Comparison of ENCODE assay signal across 1 cellular context in the genomic region with DNA sequence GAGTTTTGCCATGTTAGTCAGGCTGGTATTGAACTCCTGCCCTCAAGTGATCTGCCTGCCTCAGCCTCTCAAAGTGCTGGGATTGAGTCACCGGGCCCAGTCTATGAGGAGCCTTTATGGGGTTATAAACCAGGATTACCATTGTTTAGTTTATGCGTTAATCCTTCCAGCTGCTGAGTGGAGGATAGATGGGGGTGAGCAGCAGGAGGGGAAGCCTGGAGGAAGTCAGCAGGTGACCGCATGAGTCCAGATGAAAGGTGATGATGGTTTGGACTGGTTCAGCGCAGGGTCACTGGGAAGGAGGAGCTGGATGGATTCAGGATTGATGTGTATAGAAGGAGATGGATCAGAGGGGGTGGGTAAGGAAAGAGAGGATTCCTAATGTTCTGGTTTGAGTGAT.
TF ChIP-seq lines count a peak whose summit lies in the region.

No MANE protein-coding gene starts in this region.

TF ChIP-seq in HEK293, 187 proteins besides CTCF, POLR2A, EP300 and RAD21 (continued from another document):
- TF ChIP-seq AEBP2 (tag by site-specific recombination; IDR thresholded peaks at IDR 0.05; ENCODE audit: borderline replicate concordance): 0 out of 2 replicates have a peak, but pooled peaks have one; percentile 2
- 0 out of 2 replicates have a peak, but pooled peaks have one; percentile 28 for TF ChIP-seq ZNF596 (tag by site-specific recombination; IDR thresholded peaks at IDR 0.05)
- peak; percentile 91 for TF ChIP-seq ZNF629 (tag by site-specific recombination; IDR thresholded peaks at IDR 0.05)
- TF ChIP-seq, protein P1, sequence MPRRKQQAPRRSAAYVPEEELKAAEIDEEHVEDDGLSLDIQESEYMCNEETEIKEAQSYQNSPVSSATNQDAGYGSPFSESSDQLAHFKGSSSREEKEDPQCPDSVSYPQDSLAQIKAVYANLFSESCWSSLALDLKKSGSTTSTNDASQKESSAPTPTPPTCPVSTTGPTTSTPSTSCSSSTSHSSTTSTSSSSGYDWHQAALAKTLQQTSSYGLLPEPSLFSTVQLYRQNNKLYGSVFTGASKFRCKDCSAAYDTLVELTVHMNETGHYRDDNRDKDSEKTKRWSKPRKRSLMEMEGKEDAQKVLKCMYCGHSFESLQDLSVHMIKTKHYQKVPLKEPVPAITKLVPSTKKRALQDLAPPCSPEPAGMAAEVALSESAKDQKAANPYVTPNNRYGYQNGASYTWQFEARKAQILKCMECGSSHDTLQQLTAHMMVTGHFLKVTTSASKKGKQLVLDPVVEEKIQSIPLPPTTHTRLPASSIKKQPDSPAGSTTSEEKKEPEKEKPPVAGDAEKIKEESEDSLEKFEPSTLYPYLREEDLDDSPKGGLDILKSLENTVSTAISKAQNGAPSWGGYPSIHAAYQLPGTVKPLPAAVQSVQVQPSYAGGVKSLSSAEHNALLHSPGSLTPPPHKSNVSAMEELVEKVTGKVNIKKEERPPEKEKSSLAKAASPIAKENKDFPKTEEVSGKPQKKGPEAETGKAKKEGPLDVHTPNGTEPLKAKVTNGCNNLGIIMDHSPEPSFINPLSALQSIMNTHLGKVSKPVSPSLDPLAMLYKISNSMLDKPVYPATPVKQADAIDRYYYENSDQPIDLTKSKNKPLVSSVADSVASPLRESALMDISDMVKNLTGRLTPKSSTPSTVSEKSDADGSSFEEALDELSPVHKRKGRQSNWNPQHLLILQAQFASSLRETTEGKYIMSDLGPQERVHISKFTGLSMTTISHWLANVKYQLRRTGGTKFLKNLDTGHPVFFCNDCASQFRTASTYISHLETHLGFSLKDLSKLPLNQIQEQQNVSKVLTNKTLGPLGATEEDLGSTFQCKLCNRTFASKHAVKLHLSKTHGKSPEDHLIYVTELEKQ (tag by site-specific recombination; IDR thresholded peaks at IDR 0.05; ENCODE audit: borderline replicate concordance): peak; percentile 81; the same call in 1 of the 2 replicates
- TF ChIP-seq INSM2 (tag by site-specific recombination; IDR thresholded peaks at IDR 0.05): peak; percentile 91
- TF ChIP-seq, protein P2, sequence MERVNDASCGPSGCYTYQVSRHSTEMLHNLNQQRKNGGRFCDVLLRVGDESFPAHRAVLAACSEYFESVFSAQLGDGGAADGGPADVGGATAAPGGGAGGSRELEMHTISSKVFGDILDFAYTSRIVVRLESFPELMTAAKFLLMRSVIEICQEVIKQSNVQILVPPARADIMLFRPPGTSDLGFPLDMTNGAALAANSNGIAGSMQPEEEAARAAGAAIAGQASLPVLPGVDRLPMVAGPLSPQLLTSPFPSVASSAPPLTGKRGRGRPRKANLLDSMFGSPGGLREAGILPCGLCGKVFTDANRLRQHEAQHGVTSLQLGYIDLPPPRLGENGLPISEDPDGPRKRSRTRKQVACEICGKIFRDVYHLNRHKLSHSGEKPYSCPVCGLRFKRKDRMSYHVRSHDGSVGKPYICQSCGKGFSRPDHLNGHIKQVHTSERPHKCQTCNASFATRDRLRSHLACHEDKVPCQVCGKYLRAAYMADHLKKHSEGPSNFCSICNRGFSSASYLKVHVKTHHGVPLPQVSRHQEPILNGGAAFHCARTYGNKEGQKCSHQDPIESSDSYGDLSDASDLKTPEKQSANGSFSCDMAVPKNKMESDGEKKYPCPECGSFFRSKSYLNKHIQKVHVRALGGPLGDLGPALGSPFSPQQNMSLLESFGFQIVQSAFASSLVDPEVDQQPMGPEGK (tag by site-specific recombination; IDR thresholded peaks at IDR 0.05): peak; percentile 34; the same call in 1 of the 2 replicates
- TF ChIP-seq, protein P3, sequence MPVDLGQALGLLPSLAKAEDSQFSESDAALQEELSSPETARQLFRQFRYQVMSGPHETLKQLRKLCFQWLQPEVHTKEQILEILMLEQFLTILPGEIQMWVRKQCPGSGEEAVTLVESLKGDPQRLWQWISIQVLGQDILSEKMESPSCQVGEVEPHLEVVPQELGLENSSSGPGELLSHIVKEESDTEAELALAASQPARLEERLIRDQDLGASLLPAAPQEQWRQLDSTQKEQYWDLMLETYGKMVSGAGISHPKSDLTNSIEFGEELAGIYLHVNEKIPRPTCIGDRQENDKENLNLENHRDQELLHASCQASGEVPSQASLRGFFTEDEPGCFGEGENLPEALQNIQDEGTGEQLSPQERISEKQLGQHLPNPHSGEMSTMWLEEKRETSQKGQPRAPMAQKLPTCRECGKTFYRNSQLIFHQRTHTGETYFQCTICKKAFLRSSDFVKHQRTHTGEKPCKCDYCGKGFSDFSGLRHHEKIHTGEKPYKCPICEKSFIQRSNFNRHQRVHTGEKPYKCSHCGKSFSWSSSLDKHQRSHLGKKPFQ (tag by site-specific recombination; IDR thresholded peaks at IDR 0.05): peak; percentile 33; the same call in 1 of the 2 replicates
- TF ChIP-seq, protein P4, sequence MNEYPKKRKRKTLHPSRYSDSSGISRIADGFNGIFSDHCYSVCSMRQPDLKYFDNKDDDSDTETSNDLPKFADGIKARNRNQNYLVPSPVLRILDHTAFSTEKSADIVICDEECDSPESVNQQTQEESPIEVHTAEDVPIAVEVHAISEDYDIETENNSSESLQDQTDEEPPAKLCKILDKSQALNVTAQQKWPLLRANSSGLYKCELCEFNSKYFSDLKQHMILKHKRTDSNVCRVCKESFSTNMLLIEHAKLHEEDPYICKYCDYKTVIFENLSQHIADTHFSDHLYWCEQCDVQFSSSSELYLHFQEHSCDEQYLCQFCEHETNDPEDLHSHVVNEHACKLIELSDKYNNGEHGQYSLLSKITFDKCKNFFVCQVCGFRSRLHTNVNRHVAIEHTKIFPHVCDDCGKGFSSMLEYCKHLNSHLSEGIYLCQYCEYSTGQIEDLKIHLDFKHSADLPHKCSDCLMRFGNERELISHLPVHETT (tag by site-specific recombination; IDR thresholded peaks at IDR 0.05): peak; percentile 93
- peak; percentile 94 for TF ChIP-seq ZNF843 (tag by site-specific recombination; IDR thresholded peaks at IDR 0.05)
